ENCODE assay signal across 12 cellular contexts in the genomic region with DNA sequence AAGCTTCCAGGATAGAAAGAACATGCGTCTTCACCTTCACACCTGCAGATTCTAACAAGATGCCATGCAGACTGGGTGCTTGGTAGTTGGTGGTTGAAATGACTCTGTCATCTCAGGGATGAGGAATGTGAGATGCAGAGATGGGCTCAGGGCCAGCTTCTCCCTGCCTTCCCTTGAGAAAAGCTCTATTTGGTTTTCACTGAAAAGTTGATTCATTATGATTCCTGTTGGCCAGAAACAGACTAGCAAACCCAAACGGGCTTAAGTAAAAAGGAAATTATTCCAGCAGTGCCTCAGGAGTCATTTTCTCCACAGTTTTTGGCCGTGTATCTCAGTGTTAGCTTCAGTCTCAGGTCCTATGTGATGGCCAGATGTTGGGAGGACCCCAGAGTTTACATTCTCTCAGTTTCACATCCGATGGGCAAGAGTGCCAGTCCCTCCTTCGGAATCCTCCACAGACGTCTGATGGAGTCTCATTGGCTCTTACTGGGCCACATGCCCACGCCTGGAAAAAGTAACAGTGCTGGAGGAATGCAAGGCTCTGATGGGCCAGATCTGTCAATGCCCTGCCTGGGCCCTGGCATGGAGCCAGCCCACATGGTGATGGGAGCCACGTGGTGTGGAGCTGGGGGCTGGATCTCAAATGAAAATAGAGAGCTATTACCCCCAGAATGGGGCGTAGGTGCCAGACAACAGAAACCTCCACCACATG. TPM values are rescaled to one million over a fixed set of nuclear protein-coding genes. Genes with fewer than 3 reads are reported as not detected.
DNase-seq lines count a peak whose midpoint lies in the region; TF ChIP-seq lines count a peak whose summit lies in the region.
"Had no signal": no experiment of that assay in that cellular context is flagged by ENCODE, and none has a peak within 500 bp of the region (broad histone marks: within the 10 kb centered on the region; RNA-seq: fewer than 3 reads in every experiment).

No MANE protein-coding gene starts in this region.

- no peaks in the 10 kb centered on the region for H3K9me3 ChIP-seq in AG04450 (ENCODE audit: control insufficient read depth, insufficient read depth, low read length)

- DNase-seq in AG04450 (ENCODE audit: low read depth, low spot score), result no peak
- DNase-seq in NCI-H226, result peak; percentile 26
- DNase-seq in choroid plexus epithelial cell (ENCODE audit: low read depth), result peak; percentile 57
- peak; percentile 34 for DNase-seq in mucosa of gallbladder (ENCODE audit: low spot score)
- no peak for DNase-seq in NCI-H1048 (lab: John Stamatoyannopoulos, UW)
- no peak for DNase-seq in cerebellar nuclear complex (lab: John Stamatoyannopoulos, UW)
- DNase-seq in NCI-H2171 treated with DMSO at 0.1 percent for 48 hours (lab: John Stamatoyannopoulos, UW), result no peak
- no peak for DNase-seq in NCI-H345 treated with DMSO at 0.1 percent for 48 hours (lab: John Stamatoyannopoulos, UW; ENCODE audit: unreplicated experiment)
- DNase-seq: DMS53, NCI-H510A treated with DMSO at 0.1 percent for 48 hours had no signal

- POLR2A ChIA-PET in AG04450 (lab: Yijun Ruan, JAX), result interaction anchor here (0.7 to 1.1 kb wide), 3 partner anchors 10 to 31 kb away, joined by 3 read pairs; no protein-coding TSS in a partner anchor

- TF ChIP-seq CTCF in AG04450 (IDR thresholded peaks at IDR 0.05; ENCODE audit: low read depth, low read length), result no peak
- TF ChIP-seq CTCF in choroid plexus epithelial cell (conservative IDR thresholded peaks at IDR 0.05; ENCODE audit: low read depth, low read length), result no peak

- H3K4me3 ChIP-seq in AG04450 (ENCODE audit: low read depth, low read length) (no peak overlapping the region), choroid plexus epithelial cell (ENCODE audit: low read depth, low read length) (no peak overlapping the region)

- H3K27ac ChIP-seq in AG04450 (ENCODE audit: low read depth, low read length), result peak overlapping the region; percentile 92
- H3K27ac ChIP-seq: epithelial cell of prostate, parathyroid adenoma had no signal

- CTCF ChIA-PET in AG04450 (lab: Charles Lee), result interaction anchor here (0.6 to 3.0 kb wide), 6 partner anchors 10 to 654 kb away, joined by 3 to 17 read pairs (median 4); no protein-coding TSS in a partner anchor

- H3K27me3 ChIP-seq in AG04450 (ENCODE audit: control insufficient read depth, insufficient read depth, low read length), result no peaks in the 10 kb centered on the region

RNA-seq across cellular contexts. Expression of gene SACM1L, which starts 22.3 kb away (rescaled TPM):
- 26.4 and 35.5 TPM in 2 replicates for polyA plus RNA-seq in AG04450 (2011; rRNA removed)
- polyA minus RNA-seq in AG04450 (2011; rRNA and poly(A)+ RNA removed), result 33.8 and 48.1 TPM in 2 replicates
- 51.8 TPM for total RNA-seq in mucosa of gallbladder

Comparison
In these comparisons a context has a peak if more than half of its experiments do, and no peak if none do; other contexts are left out.
1. DNase-seq: peak in NCI-H226 (single experiment), choroid plexus epithelial cell (single experiment) and mucosa of gallbladder (single experiment); none in AG04450 (single experiment), NCI-H1048 (single experiment), cerebellar nuclear complex (0 of 2), NCI-H2171 treated with DMSO at 0.1 percent for 48 hours (single experiment) and NCI-H345 treated with DMSO at 0.1 percent for 48 hours (single experiment).